ENCODE assay signal across 9 cellular contexts in genomic region chr7:76294344-76295024, GRCh38. TPM values are rescaled to one million over a fixed set of nuclear protein-coding genes. Genes with fewer than 3 reads are reported as not detected.
DNase-seq lines count a peak whose midpoint lies in the region; ATAC-seq and TF ChIP-seq lines count a peak whose summit lies in the region.
"Had no signal": no experiment of that assay in that cellular context is flagged by ENCODE, and none has a peak within 500 bp of the region (broad histone marks: within the 10 kb centered on the region; RNA-seq: fewer than 3 reads in every experiment).

No MANE protein-coding gene starts in this region.

- H3K4me3 ChIP-seq in H7 (ENCODE audit: insufficient read depth, low read depth, low read length) (no peak overlapping the region), astrocyte of the cerebellum (ENCODE audit: low read depth, low read length) (peak overlapping the region; percentile 22), right atrium auricular region (peak overlapping the region in 1 of 2 donors; percentile 31)

- ATAC-seq in GM19035 (IDR thresholded peaks at IDR 0.05; ENCODE audit: unreplicated experiment): no peak
- no peak for ATAC-seq in HG02588 (IDR thresholded peaks at IDR 0.05; ENCODE audit: unreplicated experiment)

- peak; percentile 88 for DNase-seq in H7
- DNase-seq in NCI-H345 treated with DMSO at 0.1 percent for 48 hours (lab: John Stamatoyannopoulos, UW; ENCODE audit: unreplicated experiment): peak; percentile 42
- DNase-seq in astrocyte of the cerebellum (ENCODE audit: low read depth): peak; percentile 91
- DNase-seq in right atrium auricular region (ENCODE audit: low spot score): peak; percentile 98
- DNase-seq in putamen (ENCODE audit: low spot score): peak; percentile 94
- DNase-seq: DND-41 had no signal

- H3K9me3 ChIP-seq in right atrium auricular region: no peaks in the 10 kb centered on the region

- H3K4me1 ChIP-seq in right atrium auricular region: peaks cover 2 to 50% of the 10 kb centered on the region in 2 donors

- H3K27me3 ChIP-seq in H7 (ENCODE audit: control insufficient read depth, insufficient read depth, low read length) (no peaks in the 10 kb centered on the region), right atrium auricular region (no peaks in the 10 kb centered on the region)

- TF ChIP-seq CTCF in 22Rv1 (IDR thresholded peaks at IDR 0.05) (0 out of 2 replicates have a peak, but pooled peaks have one; percentile 7), astrocyte of the cerebellum (IDR thresholded peaks at IDR 0.05; ENCODE audit: low read depth, low read length, missing control alignments) (no peak), right atrium auricular region (IDR thresholded peaks at IDR 0.05) (no peak)

- no peaks in the 10 kb centered on the region for H3K36me3 ChIP-seq in H7 (replicated peaks; ENCODE audit: control insufficient read depth, insufficient read depth, low read length)
- H3K36me3 ChIP-seq in right atrium auricular region: no peaks in the 10 kb centered on the region

- in situ Hi-C loops in astrocyte of the cerebellum (cut with HindIII; ENCODE audit: low sequenced_read_pairs): no loop called here

- H3K27ac ChIP-seq in 22Rv1 (peak overlapping the region; percentile 79), right atrium auricular region (peak overlapping the region; percentile 94 to 97)

RNA-seq across cellular contexts. Expression of gene HSPB1, which starts 8.0 kb away (rescaled TPM):
- total RNA-seq in H7 (2014; rRNA removed; shearing (Covaris generic)): 62.3 and 80.7 TPM in 2 replicates
- 1,000 to 10,000 TPM; 1,006 to 1,433 TPM for total RNA-seq in right atrium auricular region

Comparison
In these comparisons a context has a peak if more than half of its experiments do, and no peak if none do; other contexts are left out.
1. DNase-seq: peak in every context shown above with its lines; median percentile 98 in right atrium auricular region; 94 in putamen; 91 in astrocyte of the cerebellum; 88 in H7; 42 in NCI-H345 treated with DMSO at 0.1 percent for 48 hours.
2. RNA of gene HSPB1, which starts 8.0 kb away (total RNA-seq): 1,006 to 1,433 TPM in right atrium auricular region; 62.3 to 80.7 TPM in H7; every median in the first group is over 10 times any median in the second.